Comparison of ENCODE assay signal across 11 cellular contexts in the genomic region with DNA sequence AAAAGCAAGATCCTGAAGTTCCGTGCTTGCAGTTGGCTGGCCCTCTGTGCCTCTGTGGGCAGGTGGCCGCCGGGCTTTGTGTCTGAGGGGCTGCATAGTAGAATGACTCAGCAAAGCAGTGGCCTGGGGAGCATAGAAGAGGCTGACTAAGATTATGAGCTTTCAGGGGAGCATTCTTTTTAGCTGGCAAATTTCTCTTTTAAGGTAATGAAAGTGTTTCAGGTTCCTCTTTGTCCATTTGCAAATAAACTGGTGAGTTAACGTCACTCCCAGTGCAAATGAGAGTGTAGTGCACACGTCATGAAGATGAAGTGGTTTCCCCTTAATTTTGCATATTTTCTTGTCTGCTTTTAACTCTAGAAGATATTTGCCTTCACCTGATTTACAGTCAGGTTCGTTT.
DNase-seq lines count a peak whose midpoint lies in the region; ATAC-seq, FAIRE-seq and TF ChIP-seq lines count a peak whose summit lies in the region.
"Had no signal": no experiment of that assay in that cellular context is flagged by ENCODE, and none has a peak within 500 bp of the region (broad histone marks: within the 10 kb centered on the region; RNA-seq: fewer than 3 reads in every experiment).

No MANE protein-coding gene starts in this region.

- no peaks in the 10 kb centered on the region for H3K4me1 ChIP-seq in endodermal cell (ENCODE audit: control insufficient read depth, insufficient read depth, low read length)
- H3K4me1 ChIP-seq: foreskin keratinocyte had no signal

- peaks cover 2% of the 10 kb centered on the region for H3K36me3 Mint-ChIP-seq in endodermal cell (ENCODE audit: low read depth)

- H3K9me3 ChIP-seq in endodermal cell (ENCODE audit: control insufficient read depth, low read length) = peaks cover 9% of the 10 kb centered on the region

- H3K4me3 ChIP-seq in endodermal cell (ENCODE audit: low read length) = no peak overlapping the region

- H3K36me3 ChIP-seq in endodermal cell (ENCODE audit: control insufficient read depth, insufficient read depth, low read length) = no peaks in the 10 kb centered on the region

- no peak for TF ChIP-seq CTCF in endodermal cell (conservative IDR thresholded peaks at IDR 0.05)

- no peaks in the 10 kb centered on the region for H3K27me3 ChIP-seq in endodermal cell (ENCODE audit: control insufficient read depth, insufficient read depth, low read length, poor library complexity, severe bottlenecking)
- H3K27me3 ChIP-seq: foreskin keratinocyte had no signal

- DNase-seq in endodermal cell (peak; percentile 73), anterior cingulate cortex (lab: John Stamatoyannopoulos, UW) (no peak), frontal cortex (ENCODE audit: low spot score in 2 of 2) (no peak), NCI-H2227 (lab: John Stamatoyannopoulos, UW; ENCODE audit: unreplicated experiment) (no peak), cortex of kidney (lab: John Stamatoyannopoulos, UW) (no peak)
- DNase-seq: activated T-cell treated with anti-CD3 and anti-CD28 coated beads, Interleukin-2, amount 50 U/mL, for 48 hours; foreskin keratinocyte; NCI-H2107 had no signal

- no peak for FAIRE-seq in frontal cortex (lab: Jason Lieb, UNC)

- H3K27ac Mint-ChIP-seq in endodermal cell = peak overlapping the region; percentile 80

- H3K9ac ChIP-seq in endodermal cell (ENCODE audit: extremely low read depth, low read length, poor library complexity, severe bottlenecking) = no peak overlapping the region

- peaks cover 23% of the 10 kb centered on the region for H3K9me3 Mint-ChIP-seq in endodermal cell

- H3K27ac ChIP-seq in endodermal cell (ENCODE audit: low read depth, low read length) = peak overlapping the region; percentile 3
- H3K27ac ChIP-seq: foreskin keratinocyte had no signal

- 68 to 79% methylated on average over 6 of the region's 6 CpGs for WGBS in endodermal cell (ENCODE audit: insufficient coverage in 1 of 2, insufficient read length in 1 of 2), 2 experiments

- ATAC-seq in GM18498 (IDR thresholded peaks at IDR 0.05; ENCODE audit: unreplicated experiment) (peak; percentile 85), GM21529 (IDR thresholded peaks at IDR 0.05; ENCODE audit: unreplicated experiment) (peak; percentile 89), HG03469 (IDR thresholded peaks at IDR 0.05; ENCODE audit: unreplicated experiment) (peak; percentile 62)
- ATAC-seq: foreskin keratinocyte had no signal

- H3K27me3 Mint-ChIP-seq in endodermal cell (ENCODE audit: insufficient read depth) = peaks cover 2% of the 10 kb centered on the region

- H3K4me3 Mint-ChIP-seq in endodermal cell = no peak overlapping the region

- H3K4me1 Mint-ChIP-seq in endodermal cell = no peaks in the 10 kb centered on the region
